Comparison of ENCODE assay signal across 8 cellular contexts in genomic region chr19:51926784-51927741, GRCh38. TPM values are rescaled to one million over a fixed set of nuclear protein-coding genes. Genes with fewer than 3 reads are reported as not detected.
DNase-seq lines count a peak whose midpoint lies in the region; ATAC-seq, FAIRE-seq and TF ChIP-seq lines count a peak whose summit lies in the region.

Gene ZNF613, plus strand, starts transcription at chr19:51927472. Its CDS starts 8,749 bp downstream, at chr19:51936221.

- POLR2A ChIA-PET in A673 (lab: Charles Lee; ENCODE audit: low non-redundant PET) = no interaction called here

- H3K9me1 ChIP-seq in keratinocyte (ENCODE audit: control insufficient read depth, extremely low read depth, insufficient read depth, low read length) = no peaks in the 10 kb centered on the region

- intact Hi-C loops in A673 (cut with micrococcal nuclease; ENCODE audit: unreplicated experiment) = loop anchor here (2.0 kb wide), 1 partner anchor 40 kb away; the partner anchor contains the start of gene ZNF577

- peak within 1 kb of the TSS; percentile 76 for H3K4me2 ChIP-seq in keratinocyte (ENCODE audit: control insufficient read depth, extremely low read depth, insufficient read depth, low read depth, low read length)

- no peaks in the 10 kb centered on the region for H3K4me1 ChIP-seq in A673 (ENCODE audit: insufficient read depth, low read length, poor library complexity, severe bottlenecking)
- H3K4me1 ChIP-seq in keratinocyte (ENCODE audit: control insufficient read depth, extremely low read depth, insufficient read depth, low read length) = peaks cover 3% of the 10 kb centered on the region

- H4K20me1 ChIP-seq in keratinocyte (ENCODE audit: control insufficient read depth, extremely low read depth, insufficient read depth, low read length) = no peaks in the 10 kb centered on the region

- TF ChIP-seq CTCF in A673 (conservative IDR thresholded peaks at IDR 0.05; ENCODE audit: low read depth, low read length) = peak; percentile 42
- TF ChIP-seq CTCF in keratinocyte (optimal IDR thresholded peaks at IDR 0.05 in 1 of 3, IDR thresholded peaks at IDR 0.05 in 1 of 3, conservative IDR thresholded peaks at IDR 0.05 in 1 of 3; ENCODE audit: extremely low read depth in 1 of 3, insufficient read depth in 2 of 3, low read length in 3 of 3) = peak in 2 of 3 experiments; percentile 33 to 47

- peak within 1 kb of the TSS; percentile 90 for H3K27ac ChIP-seq in A673 (ENCODE audit: low read depth, low read length, poor library complexity, severe bottlenecking)
- peak within 1 kb of the TSS; percentile 82 for H3K27ac ChIP-seq in keratinocyte (ENCODE audit: control insufficient read depth, insufficient read depth, low read length)

- H3K4me3 ChIP-seq in A673 (ENCODE audit: low read depth, low read length, poor library complexity, severe bottlenecking) (peak within 1 kb of the TSS; percentile 84), keratinocyte (ENCODE audit: control insufficient read depth in 2 of 3, extremely low read depth in 1 of 3, insufficient read depth in 2 of 3, low read depth in 1 of 3, low read length in 3 of 3) (peak within 1 kb of the TSS; percentile 89 to 99 (median 91))

- CTCF ChIA-PET in A673 (lab: Charles Lee) = no interaction called here

- H3K27me3 ChIP-seq in A673 (replicated peaks; ENCODE audit: insufficient read depth, low read depth, low read length, poor library complexity) = no peaks in the 10 kb centered on the region
- H3K27me3 ChIP-seq in keratinocyte (ENCODE audit: control insufficient read depth, extremely low read depth, insufficient read depth, low read length) = no peaks in the 10 kb centered on the region

- ATAC-seq in GM18861 (IDR thresholded peaks at IDR 0.05; ENCODE audit: unreplicated experiment) = peak; percentile 78
- ATAC-seq in HG03135 (IDR thresholded peaks at IDR 0.05; ENCODE audit: unreplicated experiment) = peak; percentile 83

- peak within 1 kb of the TSS; percentile 100 for H2AFZ ChIP-seq in keratinocyte (ENCODE audit: control insufficient read depth, low read length)

- H3K9me3 ChIP-seq in A673 (ENCODE audit: low read depth, low read length, poor library complexity, severe bottlenecking) = peaks cover 28% of the 10 kb centered on the region
- peaks cover 4% of the 10 kb centered on the region for H3K9me3 ChIP-seq in keratinocyte (ENCODE audit: control insufficient read depth, low read depth, low read length)

- BruUV-seq in A673 (replicated peaks; lab: Mats Ljungman, UMichigan) = no TSS peak

- H3K79me2 ChIP-seq in keratinocyte (ENCODE audit: control insufficient read depth, insufficient read depth, low read length) = peaks cover 12% of the 10 kb centered on the region

- dilution Hi-C loops in keratinocyte (cut with MboI; ENCODE audit: extremely low pct_ligation_motif_present, low sequenced_read_pairs) = no loop called here

- FAIRE-seq in keratinocyte (lab: Jason Lieb, UNC) = peak; percentile 94

- H3K9ac ChIP-seq in keratinocyte (ENCODE audit: control insufficient read depth, extremely low read depth, insufficient read depth, low read length) = peak within 1 kb of the TSS; percentile 89

- DNase-seq in A673 (ENCODE audit: low spot score) = peak; percentile 94
- peak; percentile 95 for DNase-seq in NCI-H2227 treated with DMSO at 0.1 percent for 48 hours (lab: John Stamatoyannopoulos, UW)
- DNase-seq in activated CD4-positive, CD25-positive, alpha-beta regulatory T cell treated with anti-CD3 and anti-CD28 coated beads, Interleukin-2, amount 50 U/mL, for 72 hours = peak; percentile 73
- DNase-seq in cerebellum (ENCODE audit: low spot score) = peak; percentile 94
- peak; percentile 65 for DNase-seq in keratinocyte (ENCODE audit: low read depth, low spot score)
- DNase-seq in stimulated activated CD4-positive, alpha-beta T cell treated with anti-CD3 and anti-CD28 coated beads, Interleukin-12 subunit alpha, Interleukin-12 subunit beta, amount 100 ng/mL, for 48 hours (ENCODE audit: low read depth in 2 of 3, low spot score in 1 of 3) = peak; percentile 74 to 79 (median 75)

- H3K36me3 ChIP-seq in A673 (ENCODE audit: insufficient read depth, low read length, poor library complexity, severe bottlenecking) (peaks cover 19% of the 10 kb centered on the region), keratinocyte (ENCODE audit: control insufficient read depth in 2 of 2, extremely low read depth in 1 of 2, insufficient read depth in 2 of 2, low read length in 2 of 2) (peaks cover 0 to 6% of the 10 kb centered on the region in 2 experiments)

RNA-seq across cellular contexts. Expression of gene ZNF613, which starts in this region (rescaled TPM):
- total RNA-seq in A673 (2021) (5.3 and 7.7 TPM in 2 replicates), cerebellum (12.4 TPM)
- polyA plus RNA-seq in keratinocyte = 3.9 to 6.6 TPM (median 4.9 TPM) in 3 replicates
- polyA plus RNA-seq in keratinocyte (2011; ENCODE audit: low read depth) = 2.7 TPM
- polyA plus RNA-seq in keratinocyte (2011; cell fraction: cytosol; rRNA removed) = 4.1 and 6.3 TPM in 2 replicates
- polyA plus RNA-seq in keratinocyte (2011; cell fraction: nucleus; rRNA removed) = 7.4 and 9.6 TPM in 2 replicates
- 3.3 and 3.6 TPM in 2 replicates for polyA plus RNA-seq in keratinocyte (2012; ENCODE audit: low replicate concordance)
- 5.1 to 12.0 TPM (median 6.6 TPM) in 3 replicates for polyA minus RNA-seq in keratinocyte
- polyA minus RNA-seq in keratinocyte (2011; cell fraction: cytosol; rRNA and poly(A)+ RNA removed) = 5.2 TPM
- polyA minus RNA-seq in keratinocyte (2011; cell fraction: nucleus; rRNA and poly(A)+ RNA removed) = 5.5 and 6.2 TPM in 2 replicates

Comparison
In these comparisons a context has a peak if more than half of its experiments do, and no peak if none do; other contexts are left out.
1. Peak in every context shown above with its lines: DNase-seq, ATAC-seq, H3K4me3 ChIP-seq and H3K27ac ChIP-seq.